ENCODE assay signal across 1 cellular context in the genomic region with DNA sequence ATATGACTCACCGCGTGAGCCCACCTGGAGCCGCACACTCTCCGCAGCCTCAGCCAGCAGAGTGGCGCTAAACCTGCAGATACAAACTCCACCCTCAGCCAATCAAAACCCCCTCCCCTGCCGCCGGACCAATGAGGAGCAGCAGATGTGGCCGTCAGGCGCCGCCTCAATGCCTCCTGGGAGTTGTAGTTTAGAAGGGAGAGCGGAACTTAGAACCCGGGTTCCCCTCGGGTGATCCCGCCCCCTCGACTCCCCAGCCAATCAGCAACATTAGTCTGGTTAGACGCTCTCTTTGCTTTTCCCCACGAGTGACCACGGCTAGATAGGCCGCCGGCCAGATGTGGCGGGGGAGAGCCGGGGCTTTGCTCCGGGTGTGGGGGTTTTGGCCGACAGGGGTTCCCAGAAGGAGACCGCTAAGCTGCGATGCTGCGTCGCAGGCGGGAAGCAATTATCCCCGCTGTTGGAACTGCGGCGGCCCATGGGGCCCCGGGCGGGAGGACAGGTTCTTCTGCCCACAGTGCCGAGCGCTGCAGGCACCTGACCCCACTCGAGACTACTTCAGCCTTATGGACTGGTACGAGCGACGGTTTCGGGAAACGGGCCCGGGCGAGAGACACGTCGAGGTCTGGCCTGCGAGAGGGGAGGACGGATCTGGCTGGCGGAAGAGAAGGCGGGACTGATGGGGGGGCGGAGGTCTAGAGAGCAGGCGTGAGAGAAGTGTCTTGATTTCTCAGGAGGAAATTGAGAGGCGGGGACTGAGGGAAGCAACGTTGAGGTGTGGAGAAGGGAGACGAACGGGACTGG.
TF ChIP-seq lines count a peak whose summit lies in the region.

A gene (minus strand): TSS at position 63 of the 804 bp plus-strand sequence. CDS start 7,099 bp downstream, outside the sequence.
A gene with protein sequence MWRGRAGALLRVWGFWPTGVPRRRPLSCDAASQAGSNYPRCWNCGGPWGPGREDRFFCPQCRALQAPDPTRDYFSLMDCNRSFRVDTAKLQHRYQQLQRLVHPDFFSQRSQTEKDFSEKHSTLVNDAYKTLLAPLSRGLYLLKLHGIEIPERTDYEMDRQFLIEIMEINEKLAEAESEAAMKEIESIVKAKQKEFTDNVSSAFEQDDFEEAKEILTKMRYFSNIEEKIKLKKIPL (plus strand): TSS at position 282 of the 804 bp plus-strand sequence. CDS start 57 bp downstream, at position 339.

TF ChIP-seq in HepG2, 621 proteins besides CTCF, POLR2A, EP300 and RAD21 (continued from another document and continues in another):
- no peak for TF ChIP-seq PAWR (CRISPR knock-in tag; IDR thresholded peaks at IDR 0.05; ENCODE audit: borderline replicate concordance)
- TF ChIP-seq AGO2 (optimal IDR thresholded peaks at IDR 0.05; ENCODE audit: low read depth, low read length): peak; percentile 90
- TF ChIP-seq ZNF468 (CRISPR knock-in tag; IDR thresholded peaks at IDR 0.05): no peak
- no peak for TF ChIP-seq ZBTB8A (CRISPR knock-in tag; IDR thresholded peaks at IDR 0.05; ENCODE audit: borderline replicate concordance, low read depth)
- TF ChIP-seq ZNF33A (CRISPR knock-in tag; IDR thresholded peaks at IDR 0.05; ENCODE audit: borderline replicate concordance): no peak
- TF ChIP-seq, protein P1, sequence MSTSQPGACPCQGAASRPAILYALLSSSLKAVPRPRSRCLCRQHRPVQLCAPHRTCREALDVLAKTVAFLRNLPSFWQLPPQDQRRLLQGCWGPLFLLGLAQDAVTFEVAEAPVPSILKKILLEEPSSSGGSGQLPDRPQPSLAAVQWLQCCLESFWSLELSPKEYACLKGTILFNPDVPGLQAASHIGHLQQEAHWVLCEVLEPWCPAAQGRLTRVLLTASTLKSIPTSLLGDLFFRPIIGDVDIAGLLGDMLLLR (CRISPR knock-in tag; IDR thresholded peaks at IDR 0.05): no peak
- peak; percentile 87 for TF ChIP-seq ELF1 (CRISPR knock-in tag; IDR thresholded peaks at IDR 0.05)
- no peak for TF ChIP-seq ZNF484 (CRISPR knock-in tag; IDR thresholded peaks at IDR 0.05; ENCODE audit: borderline replicate concordance, low read depth)
- no peak for TF ChIP-seq HOXA9 (CRISPR knock-in tag; IDR thresholded peaks at IDR 0.05; ENCODE audit: borderline replicate concordance)
- TF ChIP-seq ZNF782 (CRISPR knock-in tag; IDR thresholded peaks at IDR 0.05; ENCODE audit: borderline replicate concordance): no peak
- peak; percentile 69; the same call in 1 of the 2 replicates for TF ChIP-seq ZNF563 (CRISPR knock-in tag; IDR thresholded peaks at IDR 0.05)
- TF ChIP-seq XBP1 (CRISPR knock-in tag; IDR thresholded peaks at IDR 0.05): no peak
- TF ChIP-seq, protein P2, sequence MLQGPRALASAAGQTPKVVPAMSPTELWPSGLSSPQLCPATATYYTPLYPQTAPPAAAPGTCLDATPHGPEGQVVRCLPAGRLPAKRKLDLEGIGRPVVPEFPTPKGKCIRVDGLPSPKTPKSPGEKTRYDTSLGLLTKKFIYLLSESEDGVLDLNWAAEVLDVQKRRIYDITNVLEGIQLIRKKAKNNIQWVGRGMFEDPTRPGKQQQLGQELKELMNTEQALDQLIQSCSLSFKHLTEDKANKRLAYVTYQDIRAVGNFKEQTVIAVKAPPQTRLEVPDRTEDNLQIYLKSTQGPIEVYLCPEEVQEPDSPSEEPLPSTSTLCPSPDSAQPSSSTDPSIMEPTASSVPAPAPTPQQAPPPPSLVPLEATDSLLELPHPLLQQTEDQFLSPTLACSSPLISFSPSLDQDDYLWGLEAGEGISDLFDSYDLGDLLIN (CRISPR knock-in tag; IDR thresholded peaks at IDR 0.05; ENCODE audit: borderline replicate concordance): no peak
- TF ChIP-seq ZNF572 (CRISPR knock-in tag; IDR thresholded peaks at IDR 0.05): peak; percentile 80
- no peak for TF ChIP-seq SIX1 (CRISPR knock-in tag; IDR thresholded peaks at IDR 0.05; ENCODE audit: borderline replicate concordance)
- TF ChIP-seq, protein P3, sequence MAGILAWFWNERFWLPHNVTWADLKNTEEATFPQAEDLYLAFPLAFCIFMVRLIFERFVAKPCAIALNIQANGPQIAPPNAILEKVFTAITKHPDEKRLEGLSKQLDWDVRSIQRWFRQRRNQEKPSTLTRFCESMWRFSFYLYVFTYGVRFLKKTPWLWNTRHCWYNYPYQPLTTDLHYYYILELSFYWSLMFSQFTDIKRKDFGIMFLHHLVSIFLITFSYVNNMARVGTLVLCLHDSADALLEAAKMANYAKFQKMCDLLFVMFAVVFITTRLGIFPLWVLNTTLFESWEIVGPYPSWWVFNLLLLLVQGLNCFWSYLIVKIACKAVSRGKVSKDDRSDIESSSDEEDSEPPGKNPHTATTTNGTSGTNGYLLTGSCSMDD (CRISPR knock-in tag; IDR thresholded peaks at IDR 0.05): no peak
- no peak for TF ChIP-seq EZH2 (conservative IDR thresholded peaks at IDR 0.05; ENCODE audit: low read depth, low read length)
- TF ChIP-seq ZNF557 (CRISPR knock-in tag; IDR thresholded peaks at IDR 0.05): 0 out of 2 replicates have a peak, but pooled peaks have one; percentile 33
- TF ChIP-seq ZFAT (CRISPR knock-in tag; conservative IDR thresholded peaks at IDR 0.05): no peak
- no peak for TF ChIP-seq LCORL (IDR thresholded peaks at IDR 0.05)
- TF ChIP-seq LCORL (CRISPR knock-in tag; IDR thresholded peaks at IDR 0.05): 0 out of 2 replicates have a peak, but pooled peaks have one; percentile 8
- TF ChIP-seq, protein P4, sequence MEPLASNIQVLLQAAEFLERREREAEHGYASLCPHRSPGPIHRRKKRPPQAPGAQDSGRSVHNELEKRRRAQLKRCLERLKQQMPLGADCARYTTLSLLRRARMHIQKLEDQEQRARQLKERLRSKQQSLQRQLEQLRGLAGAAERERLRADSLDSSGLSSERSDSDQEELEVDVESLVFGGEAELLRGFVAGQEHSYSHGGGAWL (CRISPR knock-in tag; IDR thresholded peaks at IDR 0.05): 0 out of 2 replicates have a peak, but pooled peaks have one; percentile 42
- TF ChIP-seq KDM5A (IDR thresholded peaks at IDR 0.05; ENCODE audit: borderline replicate concordance, low read length): peak; percentile 91
- TF ChIP-seq, protein P5, sequence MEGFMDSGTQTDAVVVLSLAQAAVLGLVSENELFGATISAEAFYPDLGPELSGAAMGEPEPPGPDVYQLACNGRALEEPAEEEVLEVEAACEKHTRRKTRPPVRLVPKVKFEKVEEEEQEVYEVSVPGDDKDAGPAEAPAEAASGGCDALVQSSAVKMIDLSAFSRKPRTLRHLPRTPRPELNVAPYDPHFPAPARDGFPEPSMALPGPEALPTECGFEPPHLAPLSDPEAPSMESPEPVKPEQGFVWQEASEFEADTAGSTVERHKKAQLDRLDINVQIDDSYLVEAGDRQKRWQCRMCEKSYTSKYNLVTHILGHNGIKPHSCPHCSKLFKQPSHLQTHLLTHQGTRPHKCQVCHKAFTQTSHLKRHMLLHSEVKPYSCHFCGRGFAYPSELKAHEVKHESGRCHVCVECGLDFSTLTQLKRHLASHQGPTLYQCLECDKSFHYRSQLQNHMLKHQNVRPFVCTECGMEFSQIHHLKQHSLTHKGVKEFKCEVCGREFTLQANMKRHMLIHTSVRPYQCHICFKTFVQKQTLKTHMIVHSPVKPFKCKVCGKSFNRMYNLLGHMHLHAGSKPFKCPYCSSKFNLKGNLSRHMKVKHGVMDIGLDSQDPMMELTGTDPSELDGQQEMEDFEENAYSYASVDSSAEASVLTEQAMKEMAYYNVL (CRISPR knock-in tag; IDR thresholded peaks at IDR 0.05; ENCODE audit: borderline replicate concordance): 0 out of 2 replicates have a peak, but pooled peaks have one; percentile 17
- TF ChIP-seq, protein P6, sequence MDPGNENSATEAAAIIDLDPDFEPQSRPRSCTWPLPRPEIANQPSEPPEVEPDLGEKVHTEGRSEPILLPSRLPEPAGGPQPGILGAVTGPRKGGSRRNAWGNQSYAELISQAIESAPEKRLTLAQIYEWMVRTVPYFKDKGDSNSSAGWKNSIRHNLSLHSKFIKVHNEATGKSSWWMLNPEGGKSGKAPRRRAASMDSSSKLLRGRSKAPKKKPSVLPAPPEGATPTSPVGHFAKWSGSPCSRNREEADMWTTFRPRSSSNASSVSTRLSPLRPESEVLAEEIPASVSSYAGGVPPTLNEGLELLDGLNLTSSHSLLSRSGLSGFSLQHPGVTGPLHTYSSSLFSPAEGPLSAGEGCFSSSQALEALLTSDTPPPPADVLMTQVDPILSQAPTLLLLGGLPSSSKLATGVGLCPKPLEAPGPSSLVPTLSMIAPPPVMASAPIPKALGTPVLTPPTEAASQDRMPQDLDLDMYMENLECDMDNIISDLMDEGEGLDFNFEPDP (CRISPR knock-in tag; conservative IDR thresholded peaks at IDR 0.05): no peak
- no peak for TF ChIP-seq TRIM24 (CRISPR knock-in tag; IDR thresholded peaks at IDR 0.05)
- TF ChIP-seq, protein P7, sequence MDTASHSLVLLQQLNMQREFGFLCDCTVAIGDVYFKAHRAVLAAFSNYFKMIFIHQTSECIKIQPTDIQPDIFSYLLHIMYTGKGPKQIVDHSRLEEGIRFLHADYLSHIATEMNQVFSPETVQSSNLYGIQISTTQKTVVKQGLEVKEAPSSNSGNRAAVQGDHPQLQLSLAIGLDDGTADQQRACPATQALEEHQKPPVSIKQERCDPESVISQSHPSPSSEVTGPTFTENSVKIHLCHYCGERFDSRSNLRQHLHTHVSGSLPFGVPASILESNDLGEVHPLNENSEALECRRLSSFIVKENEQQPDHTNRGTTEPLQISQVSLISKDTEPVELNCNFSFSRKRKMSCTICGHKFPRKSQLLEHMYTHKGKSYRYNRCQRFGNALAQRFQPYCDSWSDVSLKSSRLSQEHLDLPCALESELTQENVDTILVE (CRISPR knock-in tag; IDR thresholded peaks at IDR 0.05): no peak
- no peak for TF ChIP-seq ZNF24 (IDR thresholded peaks at IDR 0.05)
- TF ChIP-seq SMAD1 (CRISPR knock-in tag; IDR thresholded peaks at IDR 0.05; ENCODE audit: borderline replicate concordance, low read depth): no peak
- no peak; the same call in 1 of the 2 replicates for TF ChIP-seq NFKBIZ (CRISPR knock-in tag; IDR thresholded peaks at IDR 0.05)
- peak; percentile 74 for TF ChIP-seq ZNF333 (CRISPR knock-in tag; IDR thresholded peaks at IDR 0.05; ENCODE audit: borderline replicate concordance)
- TF ChIP-seq, protein P8, sequence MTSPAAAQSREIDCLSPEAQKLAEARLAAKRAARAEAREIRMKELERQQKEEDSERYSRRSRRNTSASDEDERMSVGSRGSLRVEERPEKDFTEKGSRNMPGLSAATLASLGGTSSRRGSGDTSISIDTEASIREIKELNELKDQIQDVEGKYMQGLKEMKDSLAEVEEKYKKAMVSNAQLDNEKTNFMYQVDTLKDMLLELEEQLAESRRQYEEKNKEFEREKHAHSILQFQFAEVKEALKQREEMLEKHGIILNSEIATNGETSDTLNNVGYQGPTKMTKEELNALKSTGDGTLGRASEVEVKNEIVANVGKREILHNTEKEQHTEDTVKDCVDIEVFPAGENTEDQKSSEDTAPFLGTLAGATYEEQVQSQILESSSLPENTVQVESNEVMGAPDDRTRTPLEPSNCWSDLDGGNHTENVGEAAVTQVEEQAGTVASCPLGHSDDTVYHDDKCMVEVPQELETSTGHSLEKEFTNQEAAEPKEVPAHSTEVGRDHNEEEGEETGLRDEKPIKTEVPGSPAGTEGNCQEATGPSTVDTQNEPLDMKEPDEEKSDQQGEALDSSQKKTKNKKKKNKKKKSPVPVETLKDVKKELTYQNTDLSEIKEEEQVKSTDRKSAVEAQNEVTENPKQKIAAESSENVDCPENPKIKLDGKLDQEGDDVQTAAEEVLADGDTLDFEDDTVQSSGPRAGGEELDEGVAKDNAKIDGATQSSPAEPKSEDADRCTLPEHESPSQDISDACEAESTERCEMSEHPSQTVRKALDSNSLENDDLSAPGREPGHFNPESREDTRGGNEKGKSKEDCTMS (CRISPR knock-in tag; conservative IDR thresholded peaks at IDR 0.05): no peak
- TF ChIP-seq, protein P9, sequence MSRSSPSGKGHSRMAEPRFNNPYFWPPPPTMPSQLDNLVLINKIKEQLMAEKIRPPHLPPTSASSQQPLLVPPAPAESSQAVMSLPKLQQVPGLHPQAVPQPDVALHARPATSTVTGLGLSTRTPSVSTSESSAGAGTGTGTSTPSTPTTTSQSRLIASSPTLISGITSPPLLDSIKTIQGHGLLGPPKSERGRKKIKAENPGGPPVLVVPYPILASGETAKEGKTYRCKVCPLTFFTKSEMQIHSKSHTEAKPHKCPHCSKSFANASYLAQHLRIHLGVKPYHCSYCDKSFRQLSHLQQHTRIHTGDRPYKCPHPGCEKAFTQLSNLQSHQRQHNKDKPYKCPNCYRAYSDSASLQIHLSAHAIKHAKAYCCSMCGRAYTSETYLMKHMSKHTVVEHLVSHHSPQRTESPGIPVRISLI (CRISPR knock-in tag; IDR thresholded peaks at IDR 0.05; ENCODE audit: borderline replicate concordance): no peak
- no peak for TF ChIP-seq PAF1 (CRISPR knock-in tag; IDR thresholded peaks at IDR 0.05)
- TF ChIP-seq NCOA1 (CRISPR knock-in tag; IDR thresholded peaks at IDR 0.05): no peak
- TF ChIP-seq ZNF354B (CRISPR knock-in tag; IDR thresholded peaks at IDR 0.05): no peak
- peak; percentile 88 for TF ChIP-seq ZNF350 (CRISPR knock-in tag; IDR thresholded peaks at IDR 0.05; ENCODE audit: borderline replicate concordance, low read depth)
- TF ChIP-seq, protein P10, sequence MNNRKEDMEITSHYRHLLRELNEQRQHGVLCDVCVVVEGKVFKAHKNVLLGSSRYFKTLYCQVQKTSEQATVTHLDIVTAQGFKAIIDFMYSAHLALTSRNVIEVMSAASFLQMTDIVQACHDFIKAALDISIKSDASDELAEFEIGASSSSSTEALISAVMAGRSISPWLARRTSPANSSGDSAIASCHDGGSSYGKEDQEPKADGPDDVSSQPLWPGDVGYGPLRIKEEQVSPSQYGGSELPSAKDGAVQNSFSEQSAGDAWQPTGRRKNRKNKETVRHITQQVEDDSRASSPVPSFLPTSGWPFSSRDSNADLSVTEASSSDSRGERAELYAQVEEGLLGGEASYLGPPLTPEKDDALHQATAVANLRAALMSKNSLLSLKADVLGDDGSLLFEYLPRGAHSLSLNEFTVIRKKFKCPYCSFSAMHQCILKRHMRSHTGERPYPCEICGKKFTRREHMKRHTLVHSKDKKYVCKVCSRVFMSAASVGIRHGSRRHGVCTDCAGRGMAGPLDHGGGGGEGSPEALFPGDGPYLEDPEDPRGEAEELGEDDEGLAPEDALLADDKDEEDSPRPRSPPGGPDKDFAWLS (CRISPR knock-in tag; IDR thresholded peaks at IDR 0.05; ENCODE audit: borderline replicate concordance): no peak
- 0 out of 2 replicates have a peak, but pooled peaks have one; percentile 11 for TF ChIP-seq HNF4G (IDR thresholded peaks at IDR 0.05; ENCODE audit: borderline replicate concordance, low read depth, low read length)
- TF ChIP-seq HNF4G (CRISPR knock-in tag; IDR thresholded peaks at IDR 0.05; ENCODE audit: borderline replicate concordance, low read depth): no peak
- TF ChIP-seq REL (CRISPR knock-in tag; conservative IDR thresholded peaks at IDR 0.05): no peak
- TF ChIP-seq ELF3 (CRISPR knock-in tag; IDR thresholded peaks at IDR 0.05): no peak
- peak; percentile 84 for TF ChIP-seq RFXAP (CRISPR knock-in tag; IDR thresholded peaks at IDR 0.05; ENCODE audit: borderline replicate concordance)
- TF ChIP-seq ZNF335 (CRISPR knock-in tag; IDR thresholded peaks at IDR 0.05): peak; percentile 44; the same call in 1 of the 2 replicates
